In the genomic region with DNA sequence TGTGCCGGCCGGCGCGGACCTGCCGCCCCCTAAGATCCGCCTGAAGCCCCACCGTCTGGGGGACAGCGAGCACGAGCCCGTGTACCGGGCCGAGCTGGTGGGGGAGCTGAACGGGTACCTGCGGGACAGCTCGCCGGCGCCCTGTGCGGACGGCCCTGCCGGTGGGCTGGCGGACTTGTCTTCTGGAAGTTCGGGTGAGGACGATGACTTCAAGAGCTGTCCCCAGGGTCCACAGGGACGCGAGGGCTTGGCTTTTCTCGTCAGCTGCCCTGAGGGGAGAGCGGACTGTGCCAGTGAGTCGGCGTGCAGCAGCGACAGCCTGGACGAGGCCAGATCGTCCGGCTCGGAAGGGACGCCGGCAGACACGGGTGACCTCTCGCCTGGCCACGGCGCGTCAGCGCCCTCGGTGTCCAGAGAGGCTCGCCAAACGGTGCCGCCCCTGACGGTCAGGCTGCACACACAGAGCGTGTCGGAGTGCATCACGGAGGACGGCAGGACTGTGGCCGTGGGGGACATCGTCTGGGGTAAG, we compare ENCODE assay signal across 17 cellular contexts. TPM values are rescaled to one million over a fixed set of nuclear protein-coding genes. Genes with fewer than 3 reads are reported as not detected.
DNase-seq lines count a peak whose midpoint lies in the region; ATAC-seq, FAIRE-seq and TF ChIP-seq lines count a peak whose summit lies in the region.
"Had no signal": no experiment of that assay in that cellular context is flagged by ENCODE, and none has a peak within 500 bp of the region (broad histone marks: within the 10 kb centered on the region; RNA-seq: fewer than 3 reads in every experiment).

No MANE protein-coding gene starts in this region.

- H3F3A ChIP-seq in SK-N-SH (replicated peaks; ENCODE audit: insufficient read depth), result no peaks in the 10 kb centered on the region

- H3K36me3 Mint-ChIP-seq in Caco-2 (ENCODE audit: insufficient read depth, unreplicated experiment) (peaks cover 31% of the 10 kb centered on the region), glutamatergic neuron (ENCODE audit: unreplicated experiment) (peaks cover 5% of the 10 kb centered on the region)
- H3K36me3 Mint-ChIP-seq in activated CD4-positive, alpha-beta memory T cell treated with anti-CD3 and anti-CD28 coated beads for 36 hours, result no peaks in the 10 kb centered on the region

- no peak overlapping the region for H3K4me2 ChIP-seq in SK-N-SH

- no peak for TF ChIP-seq EP300 in SK-N-SH (IDR thresholded peaks at IDR 0.05; ENCODE audit: borderline replicate concordance in 1 of 2, low read depth in 1 of 2, low read length in 1 of 2)

- H3K27ac ChIP-seq in HEK293 (ENCODE audit: extremely low read depth, low read depth, low read length) (no peak overlapping the region), pancreas (no peak overlapping the region), SK-N-SH (ENCODE audit: low read depth in 2 of 2, low read length in 1 of 2) (no peak overlapping the region)

- CTCF ChIA-PET in Caco-2 (lab: Charles Lee), result no interaction called here
- CTCF ChIA-PET in HEK293 (lab: Yijun Ruan, JAX), result interaction anchor here (1.6 kb wide), 1 partner anchor 42 kb away, joined by 3 read pairs; no protein-coding TSS in a partner anchor
- CTCF ChIA-PET in activated CD4-positive, alpha-beta memory T cell treated with anti-CD3 and anti-CD28 coated beads for 36 hours (lab: Charles Lee), result no interaction called here
- CTCF ChIA-PET in SK-N-SH (lab: Yijun Ruan, JAX), result interaction anchor here (1.1 to 1.3 kb wide), 2 partner anchors 47 to 159 kb away, joined by 3 to 5 read pairs; no protein-coding TSS in a partner anchor

- POLR2A ChIA-PET in Caco-2 (lab: Charles Lee), result no interaction called here
- POLR2A ChIA-PET in HEK293 (lab: Yijun Ruan, JAX), result interaction anchor here (0.6 kb wide), 2 partner anchors 8 to 121 kb away, joined by 3 read pairs; partner anchors contain the start of gene PWWP2B
- POLR2A ChIA-PET in activated CD4-positive, alpha-beta memory T cell treated with anti-CD3 and anti-CD28 coated beads for 36 hours (lab: Charles Lee), result no interaction called here
- POLR2A ChIA-PET in SK-N-SH (lab: Yijun Ruan, JAX), result no interaction called here

- intact Hi-C loops in Caco-2 (cut with micrococcal nuclease; ENCODE audit: unreplicated experiment) (no loop called here), pancreas (cut with DNase I) (no loop called here)
- intact Hi-C loops in activated CD4-positive, alpha-beta memory T cell treated with anti-CD3 and anti-CD28 coated beads for 36 hours (cut with micrococcal nuclease), result no loop called here

- H3K27ac Mint-ChIP-seq in Caco-2 (ENCODE audit: unreplicated experiment) (no peak overlapping the region), glutamatergic neuron (ENCODE audit: unreplicated experiment) (peak overlapping the region; percentile 86)
- H3K27ac Mint-ChIP-seq in activated CD4-positive, alpha-beta memory T cell treated with anti-CD3 and anti-CD28 coated beads for 36 hours, result no peak overlapping the region
- H3K27ac Mint-ChIP-seq: CD8-positive, alpha-beta T cell had no signal

- H3K9me3 Mint-ChIP-seq in Caco-2 (ENCODE audit: unreplicated experiment) (no peaks in the 10 kb centered on the region), glutamatergic neuron (ENCODE audit: unreplicated experiment) (peaks cover 8% of the 10 kb centered on the region)
- H3K9me3 Mint-ChIP-seq in activated CD4-positive, alpha-beta memory T cell treated with anti-CD3 and anti-CD28 coated beads for 36 hours, result no peaks in the 10 kb centered on the region
- H3K9me3 Mint-ChIP-seq: CD8-positive, alpha-beta T cell had no signal

- DNase-seq in Caco-2 (no peak), glutamatergic neuron (no peak), pancreas (peak in 4 of 6 donors; percentile 35 to 80 (median 54)), A172 (ENCODE audit: low spot score) (no peak), SK-N-SH (no peak)
- DNase-seq in activated CD4-positive, alpha-beta memory T cell treated with anti-CD3 and anti-CD28 coated beads for 36 hours, result no peak
- DNase-seq: BE2C; CD8-positive, alpha-beta T cell; DMS 273 treated with DMSO at 0.1 percent for 48 hours; EL; MV-4-11; NCI-H1417 treated with DMSO at 0.1 percent for 48 hours; NCI-H2029 treated with DMSO at 0.1 percent for 48 hours; NCI-H524; SIG-M5 had no signal

- TF ChIP-seq RAD21 in SK-N-SH (IDR thresholded peaks at IDR 0.05; ENCODE audit: low read length), result no peak

- TF ChIP-seq CTCF in Caco-2 (IDR thresholded peaks at IDR 0.05; ENCODE audit: insufficient read depth in 1 of 2, low read depth in 1 of 2, low read length in 1 of 2, severe bottlenecking in 1 of 2, unreplicated experiment in 1 of 2) (no peak), HEK293 (tag by site-specific recombination; IDR thresholded peaks at IDR 0.05) (no peak), glutamatergic neuron (IDR thresholded peaks at IDR 0.05; ENCODE audit: partially characterized antibody, unreplicated experiment) (no peak), pancreas (IDR thresholded peaks at IDR 0.05) (no peak), SK-N-SH (IDR thresholded peaks at IDR 0.05) (no peak)

- H3K9me2 ChIP-seq in SK-N-SH, result no peaks in the 10 kb centered on the region

- no peaks in the 10 kb centered on the region for H4K20me1 ChIP-seq in SK-N-SH (ENCODE audit: insufficient read depth)

- BruUV-seq in Caco-2 (replicated peaks; lab: Mats Ljungman, UMichigan), result no TSS peak

- no peak for ATAC-seq in pancreas
- ATAC-seq: CD8-positive, alpha-beta T cell had no signal

- H3K9ac ChIP-seq in SK-N-SH, result no peak overlapping the region

- H3K9me3 ChIP-seq in Caco-2 (no peaks in the 10 kb centered on the region), HEK293 (ENCODE audit: control insufficient read depth, insufficient read depth, low read depth, low read length) (no peaks in the 10 kb centered on the region), pancreas (no peaks in the 10 kb centered on the region), SK-N-SH (no peaks in the 10 kb centered on the region)
- H3K9me3 ChIP-seq: BE2C had no signal

- H3K4me1 Mint-ChIP-seq in Caco-2 (ENCODE audit: low read depth, unreplicated experiment) (peaks cover 22% of the 10 kb centered on the region), glutamatergic neuron (ENCODE audit: low read depth, unreplicated experiment) (peaks cover 18% of the 10 kb centered on the region)
- peaks cover 8% of the 10 kb centered on the region for H3K4me1 Mint-ChIP-seq in activated CD4-positive, alpha-beta memory T cell treated with anti-CD3 and anti-CD28 coated beads for 36 hours (ENCODE audit: low read depth)

- FAIRE-seq in pancreas (lab: Jason Lieb, UNC), result no peak
- FAIRE-seq: RCC 7860 had no signal

- H3K79me2 ChIP-seq in SK-N-SH (ENCODE audit: insufficient read depth), result no peaks in the 10 kb centered on the region

- H3K4me1 ChIP-seq in Caco-2 (peaks cover 28% of the 10 kb centered on the region), HEK293 (ENCODE audit: control insufficient read depth, insufficient read depth, low read length) (no peaks in the 10 kb centered on the region), pancreas (peaks cover 60 to 65% (median 65%) of the 10 kb centered on the region in 3 donors), SK-N-SH (ENCODE audit: control insufficient read depth in 1 of 2, insufficient read depth in 2 of 2, low read depth in 1 of 2, low read length in 1 of 2) (peaks cover 0 to 19% of the 10 kb centered on the region in 2 experiments; a peak in 1 of 4 replicates)

- H2AFZ ChIP-seq in SK-N-SH (ENCODE audit: low read depth), result no peak overlapping the region

- H3K4me3 Mint-ChIP-seq in Caco-2 (ENCODE audit: unreplicated experiment) (peak overlapping the region; percentile 27), glutamatergic neuron (ENCODE audit: unreplicated experiment) (no peak overlapping the region)
- H3K4me3 Mint-ChIP-seq in activated CD4-positive, alpha-beta memory T cell treated with anti-CD3 and anti-CD28 coated beads for 36 hours, result no peak overlapping the region
- H3K4me3 Mint-ChIP-seq: CD8-positive, alpha-beta T cell had no signal

- H3K4me3 ChIP-seq in Caco-2 (ENCODE audit: low read depth, low read length), result no peak overlapping the region
- H3K4me3 ChIP-seq in HEK293 (ENCODE audit: low read depth, low read length), result no peak overlapping the region
- H3K4me3 ChIP-seq in pancreas, result no peak overlapping the region
- no peak overlapping the region for H3K4me3 ChIP-seq in SK-N-SH (ENCODE audit: low read depth in 2 of 2, low read length in 1 of 2)

- 93% methylated on average over 53 of the region's 53 CpGs for WGBS in pancreas, 2 donors
- WGBS in SK-N-SH (ENCODE audit: low lambda C conversion rate), result 92% methylated on average over 37 of the region's 53 CpGs

- H3K36me3 ChIP-seq in Caco-2 (ENCODE audit: control insufficient read depth, insufficient read depth, low read length) (peaks cover 6% of the 10 kb centered on the region), HEK293 (ENCODE audit: control insufficient read depth in 2 of 2, insufficient read depth in 1 of 2, low read length in 2 of 2) (peaks cover 0 to 21% of the 10 kb centered on the region in 2 experiments; a peak in 1 of 3 replicates), pancreas (peaks cover 0 to 18% (median 16%) of the 10 kb centered on the region in 3 donors), SK-N-SH (replicated peaks in 1 of 2; ENCODE audit: control insufficient read depth in 1 of 2, insufficient read depth in 2 of 2, low read length in 1 of 2) (peaks cover 0 to 13% of the 10 kb centered on the region in 2 experiments)

- H3K27me3 Mint-ChIP-seq in Caco-2 (ENCODE audit: insufficient read depth, unreplicated experiment), result no peaks in the 10 kb centered on the region
- H3K27me3 Mint-ChIP-seq in glutamatergic neuron (ENCODE audit: unreplicated experiment), result peaks cover 5% of the 10 kb centered on the region
- no peaks in the 10 kb centered on the region for H3K27me3 Mint-ChIP-seq in activated CD4-positive, alpha-beta memory T cell treated with anti-CD3 and anti-CD28 coated beads for 36 hours

- H3K27me3 ChIP-seq in Caco-2 (replicated peaks; ENCODE audit: control insufficient read depth, insufficient read depth, low read length) (no peaks in the 10 kb centered on the region), pancreas (no peaks in the 10 kb centered on the region), SK-N-SH (ENCODE audit: insufficient read depth) (no peaks in the 10 kb centered on the region)
- H3K27me3 ChIP-seq: BE2C had no signal

TF ChIP-seq in HEK293, 187 proteins besides CTCF, POLR2A, EP300 and RAD21:
- TF ChIP-seq ZNF600 (tag by site-specific recombination; IDR thresholded peaks at IDR 0.05), result 0 out of 2 replicates have a peak, but pooled peaks have one; percentile 29
- no peak for TF ChIP-seq ZNF223 (tag by site-specific recombination; IDR thresholded peaks at IDR 0.05)

TF ChIP-seq in SK-N-SH, 30 proteins besides CTCF, POLR2A, EP300 and RAD21 (continues in another document):
- no peak for TF ChIP-seq FOSL2 (IDR thresholded peaks at IDR 0.05; ENCODE audit: borderline replicate concordance, low read depth)

RNA-seq across cellular contexts. Expression of gene PWWP2B, which starts 8.5 kb away (rescaled TPM):
- total RNA-seq in Caco-2 (2022) (17.8 and 19.3 TPM in 2 replicates), glutamatergic neuron (ENCODE audit: unreplicated experiment) (49.4 TPM), pancreas (10 to 100 TPM; 17.8 to 44.1 (median 25.9) TPM)
- polyA plus RNA-seq in pancreas (10 to 100 TPM; 23.5 to 25.2 TPM), SK-N-SH (2012; rRNA removed) (2.0 and 2.4 TPM in 2 replicates)
- 1 to 10 TPM; 3.0 to 3.1 TPM for total RNA-seq in activated CD4-positive, alpha-beta memory T cell treated with anti-CD3 and anti-CD28 coated beads for 36 hours
- total RNA-seq in A172 (2014; rRNA removed; shearing (Covaris generic)), result 12.1 and 20.9 TPM in 2 replicates
- polyA plus RNA-seq in SK-N-SH (2012; cell fraction: cytosol; rRNA removed), result 0.93 and 1.9 TPM in 2 replicates
- 2.3 and 3.2 TPM in 2 replicates for polyA plus RNA-seq in SK-N-SH (2012; cell fraction: nucleus; rRNA removed)

Comparison
In these comparisons a context has a peak if more than half of its experiments do, and no peak if none do; other contexts are left out.
1. DNase-seq: peak in pancreas (4 of 6); none in Caco-2 (0 of 2), glutamatergic neuron (single experiment), activated CD4-positive, alpha-beta memory T cell treated with anti-CD3 and anti-CD28 coated beads for 36 hours (single experiment), A172 (single experiment) and SK-N-SH (single experiment).
2. CTCF ChIA-PET loops: an anchor here in HEK293 (1.6 kb wide) and SK-N-SH (1.1 to 1.3 kb wide); none called in Caco-2 and activated CD4-positive, alpha-beta memory T cell treated with anti-CD3 and anti-CD28 coated beads for 36 hours.